Comparison of ENCODE assay signal across 8 cellular contexts in genomic region chr22:46044718-46045458, GRCh38.
DNase-seq lines count a peak whose midpoint lies in the region; ATAC-seq and TF ChIP-seq lines count a peak whose summit lies in the region.

No MANE protein-coding gene starts in this region.

- peak overlapping the region; percentile 99 for H2AK9ac ChIP-seq in IMR-90 (replicated peaks; ENCODE audit: low read depth, low read length, poor library complexity)

- POLR2A ChIA-PET in IMR-90 (lab: Charles Lee; ENCODE audit: unreplicated experiment) = interaction anchor here (0.6 to 1.1 kb wide), 2 partner anchors 10 to 868 kb away, joined by 3 read pairs; no protein-coding TSS in a partner anchor

- dilution Hi-C loops in IMR-90 (cut with HindIII; ENCODE audit: low sequenced_read_pairs, unreplicated experiment) = no loop called here

- no peaks in the 10 kb centered on the region for H3K9me3 ChIP-seq in IMR-90 (ENCODE audit: control insufficient read depth, insufficient read depth, low read length)
- H3K9me3 ChIP-seq in skeletal muscle satellite cell (replicated peaks; ENCODE audit: low read length) = no peaks in the 10 kb centered on the region

- CTCF ChIA-PET in IMR-90 (lab: Yijun Ruan, JAX) = no interaction called here

- peak overlapping the region; percentile 98 for H3K4ac ChIP-seq in IMR-90 (ENCODE audit: low read depth, low read length)

- H3K56ac ChIP-seq in IMR-90 (ENCODE audit: extremely low read depth, insufficient read depth, low read length) = peak overlapping the region; percentile 66; the same call in 1 of the 2 replicates

- WGBS in IMR-90 (ENCODE audit: extremely low coverage in 2 of 2, insufficient read length in 1 of 2), 2 experiments = 2% methylated on average over 48 of the region's 77 CpGs; no CpG with 5 or more reads in 1 of the 2 experiments

- peak overlapping the region; percentile 96 for H3K23ac ChIP-seq in IMR-90 (ENCODE audit: low read depth, low read length)

- H4K20me1 ChIP-seq in IMR-90 (ENCODE audit: insufficient read depth, low read length) = no peaks in the 10 kb centered on the region

- peak overlapping the region; percentile 90 for H2BK120ac ChIP-seq in IMR-90 (ENCODE audit: low read depth, low read length)

- H3K9me1 ChIP-seq in IMR-90 (ENCODE audit: insufficient read depth, low read length) = peaks cover 6% of the 10 kb centered on the region; the same call in 1 of the 2 replicates

- H3K27me3 Mint-ChIP-seq in endothelial cell (ENCODE audit: unreplicated experiment) = no peaks in the 10 kb centered on the region

- no peak overlapping the region for H3K4me3 Mint-ChIP-seq in endothelial cell (ENCODE audit: unreplicated experiment)

- H4K8ac ChIP-seq in IMR-90 (ENCODE audit: low read depth in 2 of 2, low read length in 2 of 2) = peak overlapping the region; percentile 98

- H3K4me2 ChIP-seq in IMR-90 (ENCODE audit: low read depth, low read length) = peak overlapping the region; percentile 97
- H3K4me2 ChIP-seq in skeletal muscle satellite cell (ENCODE audit: low read length) = peak overlapping the region; percentile 99

- peaks cover 3% of the 10 kb centered on the region for H3K4me1 Mint-ChIP-seq in endothelial cell (ENCODE audit: unreplicated experiment)

- TF ChIP-seq CTCF in IMR-90 (conservative IDR thresholded peaks at IDR 0.05; ENCODE audit: low read depth, low read length) (no peak), GM10266 (IDR thresholded peaks at IDR 0.05; ENCODE audit: control insufficient read depth, insufficient read depth, low read depth, missing control alignments) (no peak), endothelial cell (IDR thresholded peaks at IDR 0.05; ENCODE audit: unreplicated experiment) (no peak)

- peaks cover 2% of the 10 kb centered on the region; the same call in 1 of the 2 replicates for H3K36me3 ChIP-seq in IMR-90 (ENCODE audit: control insufficient read depth, insufficient read depth, low read length)
- H3K36me3 ChIP-seq in skeletal muscle satellite cell (ENCODE audit: insufficient read depth, low read length) = no peaks in the 10 kb centered on the region

- peak; percentile 81 for ATAC-seq in IMR-90 (ENCODE audit: low read depth)
- ATAC-seq in HG02763 (IDR thresholded peaks at IDR 0.05; ENCODE audit: unreplicated experiment) = no peak

- H3K36me3 Mint-ChIP-seq in endothelial cell (ENCODE audit: low read depth, unreplicated experiment) = no peaks in the 10 kb centered on the region

- peak overlapping the region; percentile 99 for H3K14ac ChIP-seq in IMR-90 (replicated peaks; ENCODE audit: low read depth, low read length)

- peak overlapping the region; percentile 85 for H3K9ac ChIP-seq in IMR-90 (ENCODE audit: low read depth, low read length)
- peak overlapping the region; percentile 93 for H3K9ac ChIP-seq in skeletal muscle satellite cell (ENCODE audit: low read depth, low read length)

- peak overlapping the region; percentile 91 for H4K91ac ChIP-seq in IMR-90 (ENCODE audit: insufficient read depth, low read depth, low read length)

- H3K79me1 ChIP-seq in IMR-90 (ENCODE audit: low read depth in 1 of 2, low read length in 2 of 2) = peaks cover 22 to 44% of the 10 kb centered on the region in 2 experiments

- peak overlapping the region; percentile 95 for H2AFZ ChIP-seq in IMR-90 (replicated peaks; ENCODE audit: low read length, poor library complexity)

- peak overlapping the region; percentile 43; the same call in 1 of the 3 replicates for H2BK15ac ChIP-seq in IMR-90 (ENCODE audit: low read depth, low read length)

- no peaks in the 10 kb centered on the region for H3K27me3 ChIP-seq in IMR-90 (ENCODE audit: control insufficient read depth, insufficient read depth, low read length)
- no peaks in the 10 kb centered on the region for H3K27me3 ChIP-seq in skeletal muscle satellite cell (ENCODE audit: control insufficient read depth, insufficient read depth, low read length)

- peak overlapping the region; percentile 70; the same call in 1 of the 2 replicates for H3K18ac ChIP-seq in IMR-90 (ENCODE audit: low read depth, low read length)

- no peak overlapping the region for H2BK20ac ChIP-seq in IMR-90 (ENCODE audit: low read depth, low read length)

- in situ Hi-C loops in IMR-90 (cut with MboI; ENCODE audit: low sequenced_read_pairs) = no loop called here

- H3K4me3 ChIP-seq in IMR-90 (ENCODE audit: insufficient read depth, low read depth, low read length) (peak overlapping the region; percentile 53), iPS-11a (ENCODE audit: low read depth, low read length) (peak overlapping the region; percentile 17), skeletal muscle satellite cell (ENCODE audit: low read length) (peak overlapping the region; percentile 79)

- no peak overlapping the region for H3K27ac Mint-ChIP-seq in endothelial cell (ENCODE audit: unreplicated experiment)

- no peak for TF ChIP-seq RAD21 in IMR-90 (IDR thresholded peaks at IDR 0.05; ENCODE audit: low read length)

- peak overlapping the region; percentile 98 for H4K5ac ChIP-seq in IMR-90 (ENCODE audit: low read depth, low read length)

- no peak for TF ChIP-seq POLR2A in IMR-90 (IDR thresholded peaks at IDR 0.05; ENCODE audit: low read depth, low read length)

- no TSS peak for BruUV-seq in IMR-90 (replicated peaks; lab: Mats Ljungman, UMichigan)

- H3K9me3 Mint-ChIP-seq in endothelial cell (ENCODE audit: unreplicated experiment) = no peaks in the 10 kb centered on the region

- peak overlapping the region; percentile 70 for H3K27ac ChIP-seq in IMR-90 (ENCODE audit: insufficient read depth, low read length)
- peak overlapping the region; percentile 94 for H3K27ac ChIP-seq in angular gyrus (ENCODE audit: low read depth, low read length)

- intact Hi-C loops in IMR-90 (cut with micrococcal nuclease) = no loop called here

- H2BK5ac ChIP-seq in IMR-90 (ENCODE audit: low read depth, low read length, poor library complexity, severe bottlenecking) = no peak overlapping the region

- no peak for DNase-seq in IMR-90
- DNase-seq in GM10266 (ENCODE audit: extremely low spot score) = no peak
- DNase-seq in mucosa of gallbladder (ENCODE audit: low spot score) = no peak
- DNase-seq in endothelial cell (ENCODE audit: low spot score) = no peak

- peaks cover 20% of the 10 kb centered on the region for H3K4me1 ChIP-seq in IMR-90 (ENCODE audit: control insufficient read depth, insufficient read depth, low read length)
- peaks cover 73% of the 10 kb centered on the region for H3K4me1 ChIP-seq in skeletal muscle satellite cell (ENCODE audit: control insufficient read depth, insufficient read depth, low read length)

- peak overlapping the region; percentile 93 for H2AK5ac ChIP-seq in IMR-90 (ENCODE audit: low read depth, low read length)

TF ChIP-seq in IMR-90, 13 proteins besides CTCF, POLR2A, EP300 and RAD21:
- no peak for TF ChIP-seq RFX5 (IDR thresholded peaks at IDR 0.05; ENCODE audit: low read depth, low read length)
- no peak for TF ChIP-seq USF2 (IDR thresholded peaks at IDR 0.05; ENCODE audit: low read depth, low read length)
- TF ChIP-seq CEBPB (IDR thresholded peaks at IDR 0.05; ENCODE audit: low read depth, low read length) = no peak
- no peak for TF ChIP-seq FOS (IDR thresholded peaks at IDR 0.05; ENCODE audit: low read depth, low read length)
- no peak for TF ChIP-seq RCOR1 (IDR thresholded peaks at IDR 0.05; ENCODE audit: insufficient replicate concordance, low read length)
- no peak for TF ChIP-seq ELK1 (IDR thresholded peaks at IDR 0.05; ENCODE audit: borderline replicate concordance, low read depth, low read length)
- no peak for TF ChIP-seq MAFK (IDR thresholded peaks at IDR 0.05; ENCODE audit: low read depth, low read length)
- TF ChIP-seq CHD1 (IDR thresholded peaks at IDR 0.05; ENCODE audit: low read depth, low read length) = no peak
- TF ChIP-seq MAZ (IDR thresholded peaks at IDR 0.05; ENCODE audit: borderline replicate concordance, low read depth, low read length) = no peak
- no peak for TF ChIP-seq SMC3 (IDR thresholded peaks at IDR 0.05; ENCODE audit: low read depth, low read length)
- no peak for TF ChIP-seq NFE2L2 (IDR thresholded peaks at IDR 0.05; ENCODE audit: low read depth, low read length)
- TF ChIP-seq MXI1 (IDR thresholded peaks at IDR 0.05; ENCODE audit: borderline replicate concordance, low read depth, low read length) = no peak
- TF ChIP-seq BHLHE40 (IDR thresholded peaks at IDR 0.05; ENCODE audit: low read depth, low read length) = no peak

Comparison
In these comparisons a context has a peak if more than half of its experiments do, and no peak if none do; other contexts are left out.
1. H3K4me3 ChIP-seq: peak in every context shown above with its lines; median percentile 79 in skeletal muscle satellite cell; 53 in IMR-90; 17 in iPS-11a.